In the genomic region with DNA sequence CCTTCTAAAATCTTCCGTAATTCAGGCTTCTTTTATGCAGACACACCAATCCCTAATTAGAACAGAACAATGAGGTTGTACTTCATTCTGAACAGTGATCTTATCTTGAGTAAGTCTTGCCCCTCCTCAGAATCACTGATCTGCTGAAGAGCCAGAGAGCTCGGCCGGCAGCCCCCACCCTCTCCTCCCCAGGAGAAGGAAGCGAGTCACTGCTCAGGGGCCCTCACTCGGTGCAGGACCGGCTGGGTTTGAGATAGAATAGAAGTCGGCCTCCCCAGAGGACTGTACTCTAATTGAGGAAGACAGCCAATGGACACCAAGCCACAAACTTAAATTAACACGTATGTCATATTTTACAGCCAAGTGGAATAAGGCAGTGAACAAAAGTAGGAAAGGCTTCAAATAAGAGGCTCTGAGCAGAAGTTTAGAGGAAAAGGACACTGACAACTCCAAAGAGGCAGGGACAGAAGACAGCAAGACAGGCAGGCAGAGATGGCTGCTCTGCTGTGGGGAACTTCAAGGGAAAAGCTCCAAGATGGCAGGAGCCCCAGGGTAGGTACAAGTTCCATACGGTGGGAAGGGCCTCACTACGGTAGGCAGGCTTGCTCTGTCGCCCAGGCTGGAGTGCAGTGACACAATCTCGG, we compare ENCODE assay signal across 10 cellular contexts. TPM values are rescaled to one million over a fixed set of nuclear protein-coding genes. Genes with fewer than 3 reads are reported as not detected.
DNase-seq lines count a peak whose midpoint lies in the region; ATAC-seq and TF ChIP-seq lines count a peak whose summit lies in the region.
"Had no signal": no experiment of that assay in that cellular context is flagged by ENCODE, and none has a peak within 500 bp of the region (broad histone marks: within the 10 kb centered on the region; RNA-seq: fewer than 3 reads in every experiment).

No MANE protein-coding gene starts in this region.

- peak overlapping the region; percentile 54 for H3K4me2 ChIP-seq in osteoblast (ENCODE audit: insufficient read depth, low read length)

- TF ChIP-seq CTCF in GM06990 (IDR thresholded peaks at IDR 0.05; ENCODE audit: insufficient read depth, low read length, poor library complexity, severe bottlenecking) (no peak), osteoblast (IDR thresholded peaks at IDR 0.05; ENCODE audit: extremely low read depth, low read depth, low read length) (no peak)

- no peaks in the 10 kb centered on the region for H3K9me3 ChIP-seq in osteoblast (ENCODE audit: low read depth, low read length)

- peaks cover 27% of the 10 kb centered on the region for H3K4me1 ChIP-seq in osteoblast (ENCODE audit: insufficient read depth, low read length)

- peak; percentile 18 for DNase-seq in GM06990 (ENCODE audit: extremely low read depth, insufficient read length)
- peak; percentile 62 for DNase-seq in MV-4-11 (lab: John Stamatoyannopoulos, UW)
- DNase-seq in dermis blood vessel endothelial cell, result peak; percentile 69
- peak; percentile 74 for DNase-seq in osteoblast (ENCODE audit: insufficient read length, low spot score, missing footprints)
- no peak for DNase-seq in NCI-H774 (lab: John Stamatoyannopoulos, UW)
- DNase-seq in AML-193 (lab: John Stamatoyannopoulos, UW), result no peak
- DNase-seq: activated CD4-positive, CD25-positive, alpha-beta regulatory T cell; NCI-H1694 treated with DMSO at 0.1 percent for 48 hours had no signal

- ATAC-seq in GM19328 (IDR thresholded peaks at IDR 0.05; ENCODE audit: unreplicated experiment), result no peak
- no peak for ATAC-seq in GM21447 (IDR thresholded peaks at IDR 0.05; ENCODE audit: unreplicated experiment)

- peaks cover 99% of the 10 kb centered on the region for H3K79me2 ChIP-seq in osteoblast (ENCODE audit: insufficient read depth, low read length)

- H3K36me3 ChIP-seq in GM06990 (ENCODE audit: control insufficient read depth, insufficient read depth, low read length), result no peaks in the 10 kb centered on the region; the same call in 1 of the 2 replicates
- H3K36me3 ChIP-seq in osteoblast (ENCODE audit: insufficient read depth, low read length), result no peaks in the 10 kb centered on the region

- no peaks in the 10 kb centered on the region for H3K27me3 ChIP-seq in GM06990 (replicated peaks; ENCODE audit: control insufficient read depth, insufficient read depth, low read length)
- H3K27me3 ChIP-seq in osteoblast (ENCODE audit: insufficient read depth, low read length), result no peaks in the 10 kb centered on the region

- H3K27ac ChIP-seq in osteoblast (ENCODE audit: low read depth, low read length), result no peak overlapping the region

- no peak overlapping the region for H3K4me3 ChIP-seq in GM06990 (replicated peaks; ENCODE audit: low read depth, low read length)
- H3K4me3 ChIP-seq in osteoblast (ENCODE audit: insufficient read depth, low read length), result no peak overlapping the region

- H4K20me1 ChIP-seq in osteoblast (ENCODE audit: insufficient read depth, low read length), result peaks cover 95% of the 10 kb centered on the region

- H2AFZ ChIP-seq in osteoblast (ENCODE audit: low read length), result no peak overlapping the region

RNA-seq across cellular contexts. Expression of a gene that starts 18.6 kb away (rescaled TPM):
- total RNA-seq in dermis blood vessel endothelial cell (19.2 and 21.4 TPM in 2 replicates), osteoblast (28.2 and 30.9 TPM in 2 replicates)

Comparison
In these comparisons a context has a peak if more than half of its experiments do, and no peak if none do; other contexts are left out.
1. DNase-seq: peak in GM06990 (single experiment), MV-4-11 (single experiment), dermis blood vessel endothelial cell (single experiment) and osteoblast (single experiment); none in NCI-H774 (single experiment) and AML-193 (0 of 2).